Comparison of ENCODE assay signal across 8 cellular contexts in the genomic region with DNA sequence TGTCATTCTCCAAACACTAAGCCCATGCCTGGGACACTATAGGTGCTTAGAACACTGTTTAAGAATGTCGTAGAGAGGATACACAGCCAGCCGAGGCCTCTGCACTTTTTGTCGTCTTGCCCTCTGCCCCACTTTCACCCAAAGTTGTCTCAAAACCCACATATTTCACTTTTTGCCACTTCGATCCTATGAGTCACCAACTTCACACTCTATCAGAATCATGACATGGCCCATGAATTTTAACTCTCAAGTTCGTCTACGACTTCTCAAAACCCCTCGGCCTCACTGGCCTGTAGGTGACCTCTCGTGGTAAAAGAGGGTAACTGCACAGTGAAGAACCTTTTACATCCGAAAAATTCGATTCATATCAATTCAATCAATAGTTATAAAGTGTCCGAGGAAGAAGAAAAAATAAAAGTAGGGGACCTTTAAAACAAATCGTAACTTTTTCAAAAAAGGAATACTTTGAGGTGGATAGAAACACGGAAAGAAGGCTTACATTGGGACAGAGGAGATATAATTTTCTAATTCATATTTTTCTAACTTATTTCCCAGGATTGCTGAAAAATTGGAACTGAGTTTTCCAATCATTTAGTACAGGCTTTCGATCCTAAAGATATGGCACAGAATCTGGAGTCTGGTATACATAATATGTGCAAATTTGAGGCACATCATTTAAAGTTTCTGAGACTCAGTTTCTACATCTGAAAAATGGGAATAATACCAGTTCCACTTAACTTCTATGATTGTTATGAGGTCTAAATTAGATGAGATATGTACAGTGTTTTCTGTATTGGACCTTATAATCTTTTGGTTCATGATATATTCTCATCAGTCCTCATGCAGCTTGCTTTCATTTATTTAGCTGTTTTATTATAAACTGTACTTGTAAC.
DNase-seq lines count a peak whose midpoint lies in the region; ATAC-seq and TF ChIP-seq lines count a peak whose summit lies in the region.

No MANE protein-coding gene starts in this region.

- H3K27ac Mint-ChIP-seq in naive thymus-derived CD4-positive, alpha-beta T cell: no peak overlapping the region

- intact Hi-C loops in A673 (cut with micrococcal nuclease; ENCODE audit: unreplicated experiment): loop anchor here (2.0 to 5.0 kb wide), 4 partner anchors 127 to 497 kb away; no protein-coding TSS in a partner anchor
- intact Hi-C loops in naive thymus-derived CD4-positive, alpha-beta T cell (cut with micrococcal nuclease): loop anchor here (1.0 to 10.0 kb wide), 3 partner anchors 127 to 495 kb away; no protein-coding TSS in a partner anchor

- CTCF ChIA-PET in A673 (lab: Charles Lee): no interaction called here
- CTCF ChIA-PET in naive thymus-derived CD4-positive, alpha-beta T cell (lab: Charles Lee): interaction anchor here (0.5 to 2.8 kb wide), 2 partner anchors 127 to 355 kb away, joined by 7 to 16 read pairs; no protein-coding TSS in a partner anchor

- no peaks in the 10 kb centered on the region for H3K36me3 ChIP-seq in A673 (ENCODE audit: insufficient read depth, low read length, poor library complexity, severe bottlenecking)
- no peaks in the 10 kb centered on the region for H3K36me3 ChIP-seq in naive thymus-derived CD4-positive, alpha-beta T cell (ENCODE audit: control insufficient read depth in 2 of 3, insufficient read depth in 3 of 3, low read length in 3 of 3)

- in situ Hi-C loops in G401 (cut with HindIII; ENCODE audit: low sequenced_read_pairs): no loop called here

- TF ChIP-seq CTCF in A673 (conservative IDR thresholded peaks at IDR 0.05; ENCODE audit: low read depth, low read length) (peak; percentile 82), epithelial cell of proximal tubule (conservative IDR thresholded peaks at IDR 0.05; ENCODE audit: low read depth, low read length) (peak; percentile 94)

- H3K4me1 ChIP-seq in A673 (ENCODE audit: insufficient read depth, low read length, poor library complexity, severe bottlenecking): no peaks in the 10 kb centered on the region
- no peaks in the 10 kb centered on the region for H3K4me1 ChIP-seq in naive thymus-derived CD4-positive, alpha-beta T cell (ENCODE audit: control insufficient read depth in 2 of 2, insufficient read depth in 2 of 2, low read length in 2 of 2)

- H3K27ac ChIP-seq in A673 (ENCODE audit: low read depth, low read length, poor library complexity, severe bottlenecking): no peak overlapping the region
- H3K27ac ChIP-seq in naive thymus-derived CD4-positive, alpha-beta T cell (ENCODE audit: low read depth, low read length): no peak overlapping the region

- H3K9me3 Mint-ChIP-seq in naive thymus-derived CD4-positive, alpha-beta T cell: no peaks in the 10 kb centered on the region

- ATAC-seq in naive thymus-derived CD4-positive, alpha-beta T cell: peak; percentile 75

- DNase-seq in A673 (ENCODE audit: low spot score) (peak; percentile 58), G401 (ENCODE audit: low spot score) (peak; percentile 57), HT-29 (ENCODE audit: low spot score) (peak; percentile 56), T follicular helper cell (ENCODE audit: low read depth) (peak; percentile 3), epithelial cell of proximal tubule (ENCODE audit: low read depth) (no peak), NCI-H1048 (lab: John Stamatoyannopoulos, UW) (no peak)
- DNase-seq in naive thymus-derived CD4-positive, alpha-beta T cell: peak in 5 of 9 donors; percentile 10 to 42 (median 25)
- no peak for DNase-seq in effector CD8-positive, alpha-beta T cell (lab: John Stamatoyannopoulos, UW)

- H3K9me3 ChIP-seq in A673 (ENCODE audit: low read depth, low read length, poor library complexity, severe bottlenecking): no peaks in the 10 kb centered on the region
- no peaks in the 10 kb centered on the region for H3K9me3 ChIP-seq in naive thymus-derived CD4-positive, alpha-beta T cell (ENCODE audit: control insufficient read depth in 2 of 3, low read length in 3 of 3)

- H3K4me1 Mint-ChIP-seq in naive thymus-derived CD4-positive, alpha-beta T cell: peaks cover 0 to 6% (median 4%) of the 10 kb centered on the region in 7 donors

- H3K4me3 ChIP-seq in A673 (ENCODE audit: low read depth, low read length, poor library complexity, severe bottlenecking): no peak overlapping the region
- no peak overlapping the region for H3K4me3 ChIP-seq in epithelial cell of proximal tubule (ENCODE audit: low read depth, low read length)
- no peak overlapping the region for H3K4me3 ChIP-seq in naive thymus-derived CD4-positive, alpha-beta T cell (ENCODE audit: low read length)

- H3K27me3 ChIP-seq in A673 (replicated peaks; ENCODE audit: insufficient read depth, low read depth, low read length, poor library complexity): peaks cover 42% of the 10 kb centered on the region
- no peaks in the 10 kb centered on the region for H3K27me3 ChIP-seq in naive thymus-derived CD4-positive, alpha-beta T cell (ENCODE audit: control insufficient read depth in 2 of 2, insufficient read depth in 2 of 2, low read length in 2 of 2)

- H3K36me3 Mint-ChIP-seq in naive thymus-derived CD4-positive, alpha-beta T cell: no peaks in the 10 kb centered on the region

- H3K27me3 Mint-ChIP-seq in naive thymus-derived CD4-positive, alpha-beta T cell: peaks cover 10 to 44% (median 18%) of the 10 kb centered on the region in 5 donors

- no TSS peak for BruUV-seq in A673 (replicated peaks; lab: Mats Ljungman, UMichigan)

- POLR2A ChIA-PET in A673 (lab: Charles Lee; ENCODE audit: low non-redundant PET): no interaction called here
- POLR2A ChIA-PET in naive thymus-derived CD4-positive, alpha-beta T cell (lab: Charles Lee): interaction anchor here (0.5 kb wide), 1 partner anchor 1702 kb away, joined by 3 read pairs; no protein-coding TSS in a partner anchor

- H3K4me3 Mint-ChIP-seq in naive thymus-derived CD4-positive, alpha-beta T cell: no peak overlapping the region

Comparison
In these comparisons a context has a peak if more than half of its experiments do, and no peak if none do; other contexts are left out.
1. DNase-seq: peak in A673 (single experiment), G401 (single experiment), HT-29 (single experiment), T follicular helper cell (single experiment) and naive thymus-derived CD4-positive, alpha-beta T cell (5 of 9); none in epithelial cell of proximal tubule (single experiment), effector CD8-positive, alpha-beta T cell (single experiment) and NCI-H1048 (single experiment).